ENCODE assay signal across 15 cellular contexts in the genomic region with DNA sequence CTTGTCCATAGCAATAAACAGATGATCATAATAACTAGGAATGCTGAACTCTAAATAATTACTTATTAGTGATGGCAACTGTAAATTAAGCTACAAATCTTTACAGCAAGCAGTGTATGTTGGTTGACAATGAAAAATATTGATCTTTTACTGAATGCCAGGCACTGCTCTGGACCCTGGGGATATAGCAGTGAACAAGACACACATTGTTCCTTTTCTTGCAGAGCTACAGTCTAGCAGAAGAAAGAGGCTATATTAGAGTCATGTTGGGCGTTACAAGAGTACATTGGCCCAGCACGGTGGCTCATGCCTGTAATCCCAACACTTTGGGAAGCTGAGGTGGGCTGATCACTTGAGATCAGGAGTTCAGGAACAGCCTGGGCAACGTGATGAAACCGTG. TPM values are rescaled to one million over a fixed set of nuclear protein-coding genes. Genes with fewer than 3 reads are reported as not detected.
DNase-seq lines count a peak whose midpoint lies in the region; ATAC-seq and TF ChIP-seq lines count a peak whose summit lies in the region.
"Had no signal": no experiment of that assay in that cellular context is flagged by ENCODE, and none has a peak within 500 bp of the region (broad histone marks: within the 10 kb centered on the region; RNA-seq: fewer than 3 reads in every experiment).

No MANE protein-coding gene starts in this region.

- H3K27ac Mint-ChIP-seq in natural killer cell treated with Interleukin-12 subunit alpha and Interleukin-12 subunit beta and Interleukin-15 and Interleukin-18, amount 100 ng/mL, for 72 hours: no peak overlapping the region
- H3K27ac Mint-ChIP-seq: CD8-positive, alpha-beta memory T cell had no signal

- no peak overlapping the region for H3K4me3 Mint-ChIP-seq in natural killer cell treated with Interleukin-12 subunit alpha and Interleukin-12 subunit beta and Interleukin-15 and Interleukin-18, amount 100 ng/mL, for 72 hours
- H3K4me3 Mint-ChIP-seq: CD8-positive, alpha-beta memory T cell had no signal

- H3K9me3 Mint-ChIP-seq in natural killer cell treated with Interleukin-12 subunit alpha and Interleukin-12 subunit beta and Interleukin-15 and Interleukin-18, amount 100 ng/mL, for 72 hours: no peaks in the 10 kb centered on the region
- H3K9me3 Mint-ChIP-seq: CD8-positive, alpha-beta memory T cell had no signal

- 83 to 85% methylated on average over 4 of the region's 4 CpGs for WGBS in heart right ventricle, 2 donors

- no peaks in the 10 kb centered on the region for H3K36me3 ChIP-seq in cardiac muscle cell
- no peaks in the 10 kb centered on the region for H3K36me3 ChIP-seq in heart right ventricle
- H3K36me3 ChIP-seq in RWPE2 (ENCODE audit: low read depth): no peaks in the 10 kb centered on the region
- H3K36me3 ChIP-seq in brain microvascular endothelial cell (replicated peaks): no peaks in the 10 kb centered on the region
- H3K36me3 ChIP-seq: BLaER1 had no signal

- no peaks in the 10 kb centered on the region for H3K27me3 Mint-ChIP-seq in natural killer cell treated with Interleukin-12 subunit alpha and Interleukin-12 subunit beta and Interleukin-15 and Interleukin-18, amount 100 ng/mL, for 72 hours
- H3K27me3 Mint-ChIP-seq: CD8-positive, alpha-beta memory T cell had no signal

- H3K4me1 ChIP-seq in cardiac muscle cell (ENCODE audit: low read depth): peaks cover 15% of the 10 kb centered on the region
- no peaks in the 10 kb centered on the region for H3K4me1 ChIP-seq in heart right ventricle
- peaks cover 14% of the 10 kb centered on the region for H3K4me1 ChIP-seq in RWPE2 (ENCODE audit: insufficient read depth, poor library complexity, severe bottlenecking)

- intact Hi-C loops in heart right ventricle (cut with DNase I): loop anchor here in 1 of 10 donors (10.0 kb wide), 1 partner anchor 254 kb away; no protein-coding TSS in a partner anchor

- in situ Hi-C loops in brain microvascular endothelial cell (cut with HindIII; ENCODE audit: low pct_ligation_motif_present, low sequenced_read_pairs): no loop called here

- H3K9me3 ChIP-seq in cardiac muscle cell (ENCODE audit: low read depth) (no peaks in the 10 kb centered on the region), heart right ventricle (no peaks in the 10 kb centered on the region), RWPE2 (ENCODE audit: severe bottlenecking) (no peaks in the 10 kb centered on the region)
- H3K9me3 ChIP-seq: BLaER1 had no signal

- no peak for TF ChIP-seq CTCF in cardiac muscle cell (IDR thresholded peaks at IDR 0.05; ENCODE audit: low read depth, low read length)
- TF ChIP-seq CTCF in heart right ventricle (IDR thresholded peaks at IDR 0.05): no peak
- no peak for TF ChIP-seq CTCF in RWPE2 (IDR thresholded peaks at IDR 0.05; ENCODE audit: poor library complexity, severe bottlenecking)
- no peak for TF ChIP-seq CTCF in brain microvascular endothelial cell (IDR thresholded peaks at IDR 0.05; ENCODE audit: low read depth, low read length, missing control alignments)

- H3K4me1 Mint-ChIP-seq in natural killer cell treated with Interleukin-12 subunit alpha and Interleukin-12 subunit beta and Interleukin-15 and Interleukin-18, amount 100 ng/mL, for 72 hours (ENCODE audit: low read depth in 2 of 2): peaks cover 0 to 4% of the 10 kb centered on the region in 2 donors
- H3K4me1 Mint-ChIP-seq: CD8-positive, alpha-beta memory T cell had no signal

- peak overlapping the region; percentile 74 for H3K27ac ChIP-seq in cardiac muscle cell
- no peak overlapping the region for H3K27ac ChIP-seq in heart right ventricle
- H3K27ac ChIP-seq in RWPE2 (ENCODE audit: poor library complexity, severe bottlenecking): peak overlapping the region; percentile 62
- peak overlapping the region; percentile 84 for H3K27ac ChIP-seq in brain microvascular endothelial cell
- H3K27ac ChIP-seq: 22Rv1, BLaER1, HL-60 had no signal

- H3K27me3 ChIP-seq in cardiac muscle cell (no peaks in the 10 kb centered on the region), heart right ventricle (no peaks in the 10 kb centered on the region), RWPE2 (ENCODE audit: insufficient read depth, poor library complexity, severe bottlenecking) (no peaks in the 10 kb centered on the region), brain microvascular endothelial cell (replicated peaks) (no peaks in the 10 kb centered on the region)
- H3K27me3 ChIP-seq: BLaER1 had no signal

- DNase-seq in cardiac muscle cell (ENCODE audit: low read depth in 1 of 2, low spot score in 1 of 2) (no peak), heart right ventricle (no peak), RWPE2 (ENCODE audit: low spot score) (no peak), brain microvascular endothelial cell (no peak), glomerular visceral epithelial cell (ENCODE audit: extremely low spot score) (no peak)
- no peak for DNase-seq in natural killer cell treated with Interleukin-12 subunit alpha and Interleukin-12 subunit beta and Interleukin-15 and Interleukin-18, amount 100 ng/mL, for 72 hours (ENCODE audit: low spot score)
- DNase-seq: AML-193; CD8-positive, alpha-beta memory T cell; DMS53; GF-D8 had no signal

- ATAC-seq in heart right ventricle: no peak
- ATAC-seq in RWPE2 (ENCODE audit: low read depth): no peak
- ATAC-seq in natural killer cell treated with Interleukin-12 subunit alpha and Interleukin-12 subunit beta and Interleukin-15 and Interleukin-18, amount 100 ng/mL, for 72 hours: no peak
- no peak for ATAC-seq in GM21526 (IDR thresholded peaks at IDR 0.05; ENCODE audit: low FRiP score, unreplicated experiment)
- ATAC-seq: HCT116 had no signal

- no peaks in the 10 kb centered on the region for H3K36me3 Mint-ChIP-seq in natural killer cell treated with Interleukin-12 subunit alpha and Interleukin-12 subunit beta and Interleukin-15 and Interleukin-18, amount 100 ng/mL, for 72 hours
- H3K36me3 Mint-ChIP-seq: CD8-positive, alpha-beta memory T cell had no signal

- H3K4me3 ChIP-seq in cardiac muscle cell (no peak overlapping the region), heart right ventricle (no peak overlapping the region), RWPE2 (ENCODE audit: severe bottlenecking) (no peak overlapping the region), brain microvascular endothelial cell (ENCODE audit: low read depth, low read length) (no peak overlapping the region)
- H3K4me3 ChIP-seq: BLaER1 had no signal

RNA-seq across cellular contexts. Expression of a gene that starts 11.5 kb away (rescaled TPM):
- total RNA-seq in cardiac muscle cell (not detected in 2 replicates), heart right ventricle (under 1 TPM in 5 of 10 donors, not detected in 5; 0.18 to 0.34 (median 0.23) TPM)
- polyA plus RNA-seq in cardiac muscle cell (0.31 and 0.45 TPM in 2 replicates), heart right ventricle (under 1 TPM; 0.15 to 0.26 TPM)
- total RNA-seq in natural killer cell treated with Interleukin-12 subunit alpha and Interleukin-12 subunit beta and Interleukin-15 and Interleukin-18, amount 100 ng/mL, for 72 hours: under 1 TPM; 0.20 to 0.31 TPM
- polyA plus RNA-seq: CD8-positive, alpha-beta memory T cell had no signal

RNA-seq across cellular contexts. Expression of a gene that starts 11.6 kb away (rescaled TPM):
- total RNA-seq in cardiac muscle cell (23.7 and 25.5 TPM in 2 replicates), heart right ventricle (10 to 100 TPM; 21.4 to 36.6 (median 26.1) TPM)
- polyA plus RNA-seq in cardiac muscle cell (22.0 and 28.0 TPM in 2 replicates), heart right ventricle (10 to 100 TPM in 1 of 2 donors, 1 to 10 TPM in 1; 8.9 to 13.4 TPM)
- 10 to 100 TPM; 61.4 to 62.4 TPM for total RNA-seq in natural killer cell treated with Interleukin-12 subunit alpha and Interleukin-12 subunit beta and Interleukin-15 and Interleukin-18, amount 100 ng/mL, for 72 hours

RNA-seq across cellular contexts. Expression of a gene that starts 43.7 kb away (rescaled TPM):
- 0.14 TPM in 1 of 2 replicates, not detected in the other for total RNA-seq in cardiac muscle cell
- polyA plus RNA-seq in cardiac muscle cell: 0.28 TPM in 1 of 2 replicates, not detected in the other
- 1 to 10 TPM in 1 of 10 donors, under 1 TPM in 4, not detected in 5; 0.15 to 5.9 (median 0.17) TPM for total RNA-seq in heart right ventricle
- polyA plus RNA-seq in heart right ventricle: under 1 TPM; 0.10 to 0.22 TPM
- total RNA-seq in natural killer cell treated with Interleukin-12 subunit alpha and Interleukin-12 subunit beta and Interleukin-15 and Interleukin-18, amount 100 ng/mL, for 72 hours: 10 to 100 TPM in 1 of 2 donors, 1 to 10 TPM in 1; 6.9 to 19.8 TPM

Comparison
In these comparisons a context has a peak if more than half of its experiments do, and no peak if none do; other contexts are left out.
1. H3K27ac ChIP-seq: peak in cardiac muscle cell (single experiment), RWPE2 (single experiment) and brain microvascular endothelial cell (single experiment); none in heart right ventricle (0 of 10).